ENCODE assay signal across 21 cellular contexts in genomic region chr10:5639066-5639465, GRCh38. TPM values are rescaled to one million over a fixed set of nuclear protein-coding genes. Genes with fewer than 3 reads are reported as not detected.
DNase-seq lines count a peak whose midpoint lies in the region; ATAC-seq and TF ChIP-seq lines count a peak whose summit lies in the region.
"Had no signal": no experiment of that assay in that cellular context is flagged by ENCODE, and none has a peak within 500 bp of the region (broad histone marks: within the 10 kb centered on the region; RNA-seq: fewer than 3 reads in every experiment).

No MANE protein-coding gene starts in this region.

- H3K4me1 ChIP-seq in OCI-LY7 (ENCODE audit: insufficient read depth, low read length, poor library complexity, severe bottlenecking), result peaks cover 5% of the 10 kb centered on the region
- H3K4me1 ChIP-seq in neuronal stem cell (ENCODE audit: control insufficient read depth in 2 of 2, insufficient read depth in 1 of 2, low read depth in 1 of 2, low read length in 2 of 2), result no peaks in the 10 kb centered on the region
- H3K4me1 ChIP-seq: A549, HAP-1 had no signal

- H3K9me3 Mint-ChIP-seq in stimulated activated naive CD8-positive, alpha-beta T cell treated with anti-CD3 and anti-CD28 coated beads, Interleukin-15, amount 100 ng/mL, for 72 hours, result no peaks in the 10 kb centered on the region
- H3K9me3 Mint-ChIP-seq: HFFc6 had no signal

- POLR2A ChIA-PET in OCI-LY7 (lab: Charles Lee), result no interaction called here

- no peak for TF ChIP-seq CTCF in OCI-LY7 (conservative IDR thresholded peaks at IDR 0.05; ENCODE audit: low read length)

- no peak overlapping the region for H3K23ac ChIP-seq in neuronal stem cell (ENCODE audit: low read depth, low read length, poor library complexity)

- H4K8ac ChIP-seq in neuronal stem cell (ENCODE audit: low read depth, low read length), result no peak overlapping the region

- H3K4ac ChIP-seq in neuronal stem cell (ENCODE audit: low read length), result no peak overlapping the region

- no peaks in the 10 kb centered on the region for H3K9me3 ChIP-seq in OCI-LY7 (ENCODE audit: low read length)
- no peaks in the 10 kb centered on the region for H3K9me3 ChIP-seq in neuronal stem cell (replicated peaks in 1 of 2; ENCODE audit: control insufficient read depth in 2 of 2, insufficient read depth in 1 of 2, low read depth in 1 of 2, low read length in 2 of 2)
- H3K9me3 ChIP-seq: A549, HAP-1 had no signal

- no peaks in the 10 kb centered on the region for H3K27me3 Mint-ChIP-seq in stimulated activated naive CD8-positive, alpha-beta T cell treated with anti-CD3 and anti-CD28 coated beads, Interleukin-15, amount 100 ng/mL, for 72 hours
- H3K27me3 Mint-ChIP-seq: CD4-positive, alpha-beta memory T cell had no signal

- H3K27me3 ChIP-seq in neuronal stem cell (ENCODE audit: control insufficient read depth in 3 of 3, insufficient read depth in 3 of 3, low read depth in 1 of 3, low read length in 3 of 3), result no peaks in the 10 kb centered on the region

- H3K18ac ChIP-seq in neuronal stem cell (ENCODE audit: low read length), result peak overlapping the region; percentile 46

- no peak overlapping the region for H3K27ac Mint-ChIP-seq in stimulated activated naive CD8-positive, alpha-beta T cell treated with anti-CD3 and anti-CD28 coated beads, Interleukin-15, amount 100 ng/mL, for 72 hours
- H3K27ac Mint-ChIP-seq: CD4-positive, alpha-beta memory T cell; HFFc6 had no signal

- no peak overlapping the region for H2BK15ac ChIP-seq in neuronal stem cell (ENCODE audit: low read length)

- no peak overlapping the region for H3K9ac ChIP-seq in neuronal stem cell (ENCODE audit: low read depth, low read length, poor library complexity)

- intact Hi-C loops in OCI-LY7 (cut with micrococcal nuclease; ENCODE audit: unreplicated experiment), result no loop called here

- H3K36me3 ChIP-seq in OCI-LY7 (ENCODE audit: insufficient read depth, low read length) (peaks cover 44% of the 10 kb centered on the region), neuronal stem cell (replicated peaks in 1 of 2; ENCODE audit: control insufficient read depth in 2 of 2, insufficient read depth in 2 of 2, low read length in 2 of 2) (peaks cover 15 to 33% of the 10 kb centered on the region in 2 donors)

- H2AK5ac ChIP-seq in neuronal stem cell (ENCODE audit: low read depth, low read length), result no peak overlapping the region

- H2AFZ ChIP-seq in OCI-LY7 (ENCODE audit: low read length) (no peak overlapping the region), neuronal stem cell (ENCODE audit: low read length) (no peak overlapping the region)

- H3K79me2 ChIP-seq in OCI-LY7 (ENCODE audit: insufficient read depth, low read depth, low read length), result no peaks in the 10 kb centered on the region

- no peak overlapping the region for H2BK12ac ChIP-seq in neuronal stem cell (ENCODE audit: low read length)

- H2BK5ac ChIP-seq in neuronal stem cell (ENCODE audit: low read length), result no peak overlapping the region

- no peak overlapping the region for H3K4me3 Mint-ChIP-seq in stimulated activated naive CD8-positive, alpha-beta T cell treated with anti-CD3 and anti-CD28 coated beads, Interleukin-15, amount 100 ng/mL, for 72 hours
- H3K4me3 Mint-ChIP-seq: CD4-positive, alpha-beta memory T cell; HFFc6 had no signal

- no peaks in the 10 kb centered on the region for H3K4me1 Mint-ChIP-seq in stimulated activated naive CD8-positive, alpha-beta T cell treated with anti-CD3 and anti-CD28 coated beads, Interleukin-15, amount 100 ng/mL, for 72 hours
- H3K4me1 Mint-ChIP-seq: CD4-positive, alpha-beta memory T cell had no signal

- CTCF ChIA-PET in OCI-LY7 (lab: Charles Lee; ENCODE audit: unreplicated experiment), result no interaction called here

- DNase-seq in OCI-LY7 (ENCODE audit: low spot score) (no peak), left lobe of liver (ENCODE audit: low spot score) (no peak), neuronal stem cell (ENCODE audit: low spot score) (no peak), NCI-H1436 treated with DMSO at 0.1 percent for 48 hours (lab: John Stamatoyannopoulos, UW) (no peak)
- DNase-seq in stimulated activated naive CD8-positive, alpha-beta T cell treated with anti-CD3 and anti-CD28 coated beads, Interleukin-15, amount 100 ng/mL, for 72 hours, result no peak
- DNase-seq: 8988T; ACHN; AML-193; C1 segment of cervical spinal cord; Calu3; CD4-positive, alpha-beta memory T cell; COR-L47; DMS53; DMS79 treated with DMSO at 0.1 percent for 48 hours; GF-D8; GOT3; HFFc6 had no signal

- no peak overlapping the region for H2BK120ac ChIP-seq in neuronal stem cell (ENCODE audit: low read depth, low read length)

- H3K4me3 ChIP-seq in OCI-LY7 (ENCODE audit: low read depth, low read length, poor library complexity, severe bottlenecking) (no peak overlapping the region), neuronal stem cell (ENCODE audit: low read length in 2 of 2) (no peak overlapping the region)
- H3K4me3 ChIP-seq: A549, HAP-1 had no signal

- no peak overlapping the region for H3K4me2 ChIP-seq in OCI-LY7 (ENCODE audit: low read length)
- H3K4me2 ChIP-seq in neuronal stem cell (ENCODE audit: insufficient read depth, low read length, poor library complexity, severe bottlenecking), result no peak overlapping the region
- H3K4me2 ChIP-seq: A549 had no signal

- H4K20me1 ChIP-seq in OCI-LY7 (ENCODE audit: insufficient read depth, low read length), result no peaks in the 10 kb centered on the region

- H3K9me2 ChIP-seq in OCI-LY7 (ENCODE audit: insufficient read depth, low read length), result no peaks in the 10 kb centered on the region

- ATAC-seq in left lobe of liver (peak; percentile 15), GM18498 (IDR thresholded peaks at IDR 0.05; ENCODE audit: unreplicated experiment) (no peak), HG03045 (IDR thresholded peaks at IDR 0.05; ENCODE audit: unreplicated experiment) (no peak)
- no peak for ATAC-seq in stimulated activated naive CD8-positive, alpha-beta T cell treated with anti-CD3 and anti-CD28 coated beads, Interleukin-15, amount 100 ng/mL, for 72 hours
- ATAC-seq: A549 had no signal

- TSS peak; percentile 60 for BruUV-seq in OCI-LY7 (replicated peaks; lab: Mats Ljungman, UMichigan)

- H3K27ac ChIP-seq in OCI-LY7 (ENCODE audit: low read depth, low read length, poor library complexity, severe bottlenecking), result no peak overlapping the region
- no peak overlapping the region for H3K27ac ChIP-seq in neuronal stem cell (replicated peaks; ENCODE audit: low read length)
- H3K27ac ChIP-seq: A549 had no signal

- H4K91ac ChIP-seq in neuronal stem cell (ENCODE audit: low read depth, low read length, poor library complexity), result no peak overlapping the region

- H3K79me1 ChIP-seq in neuronal stem cell (ENCODE audit: low read depth, low read length), result no peaks in the 10 kb centered on the region

- H3K14ac ChIP-seq in neuronal stem cell (ENCODE audit: low read length), result no peak overlapping the region

- WGBS in neuronal stem cell (ENCODE audit: extremely low coverage in 2 of 2, insufficient read length in 2 of 2, insufficient replicate concordance in 1 of 2), 2 donors, result no CpG with 5 or more reads among the region's 17 CpGs

RNA-seq across cellular contexts. Expression of gene ASB13, which starts 27.3 kb away (rescaled TPM):
- 23.2 and 25.6 TPM in 2 replicates for total RNA-seq in OCI-LY7 (2014; rRNA removed; shearing (Covaris generic))
- 90.4 and 108 TPM in 2 replicates for total RNA-seq in OCI-LY7 (2022)
- 128 TPM for total RNA-seq in left lobe of liver
- polyA plus RNA-seq in neuronal stem cell (2013, experiment 1 of 2), result 13.3 TPM
- 13.2 TPM for polyA plus RNA-seq in neuronal stem cell (2013, experiment 2 of 2)

RNA-seq across cellular contexts. Expression of gene TASOR2, which starts 45.6 kb away (rescaled TPM):
- total RNA-seq in OCI-LY7 (2014; rRNA removed; shearing (Covaris generic)), result 103 and 113 TPM in 2 replicates
- total RNA-seq in OCI-LY7 (2022), result 116 and 127 TPM in 2 replicates
- total RNA-seq in left lobe of liver, result 20.2 TPM
- 12.5 TPM for polyA plus RNA-seq in neuronal stem cell (2013, experiment 1 of 2)
- polyA plus RNA-seq in neuronal stem cell (2013, experiment 2 of 2), result 14.1 TPM
